ENCODE assay signal across 29 cellular contexts in the genomic region with DNA sequence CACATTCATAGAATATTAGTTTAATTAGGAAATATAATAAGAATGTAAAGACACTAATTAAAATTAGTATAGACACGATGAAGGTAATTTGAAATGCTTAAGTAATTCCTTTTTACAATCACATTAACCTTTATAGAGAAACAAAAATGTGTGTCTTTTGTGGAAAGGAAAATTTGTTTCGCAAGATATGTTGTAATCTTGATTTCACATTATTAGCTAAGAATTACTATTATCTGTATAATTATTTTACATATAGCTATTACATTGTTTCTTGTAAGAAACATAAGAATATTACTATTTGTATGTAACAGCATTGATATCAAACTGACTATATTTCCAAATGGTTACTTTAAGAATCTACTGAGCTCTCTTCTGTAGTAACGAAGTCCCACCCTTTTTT.
"Had no signal": no experiment of that assay in that cellular context is flagged by ENCODE, and none has a peak within 500 bp of the region (broad histone marks: within the 10 kb centered on the region; RNA-seq: fewer than 3 reads in every experiment).

No MANE protein-coding gene starts in this region.

- H3K27me3 Mint-ChIP-seq: activated CD4-positive, alpha-beta memory T cell treated with anti-CD3 and anti-CD28 coated beads for 36 hours; activated T-helper 17 cell treated with anti-CD3 and anti-CD28 coated beads, Interleukin-2, amount 50 U/mL, for 72 hours; naive thymus-derived CD4-positive, alpha-beta T cell; progenitor cell of endocrine pancreas; stimulated activated memory B cell treated with anti-CD40 and anti-IgM and Interleukin-4, amounts not matched to agents 10 μg/mL and 1 μg/mL and 100 μg/mL, for 72 hours; stimulated activated naive CD8-positive, alpha-beta T cell treated with anti-CD3 and anti-CD28 coated beads, Interleukin-15, amount 100 ng/mL, for 72 hours; type B pancreatic cell had no signal

- H3K36me3 ChIP-seq: colonic mucosa, uterus had no signal

- ATAC-seq: body of pancreas; heart left ventricle; naive thymus-derived CD4-positive, alpha-beta T cell; sciatic nerve; stimulated activated memory B cell treated with anti-CD40 and anti-IgM and Interleukin-4, amounts not matched to agents 10 μg/mL and 1 μg/mL and 100 μg/mL, for 72 hours; stimulated activated naive CD8-positive, alpha-beta T cell treated with anti-CD3 and anti-CD28 coated beads, Interleukin-15, amount 100 ng/mL, for 72 hours had no signal

- H3K36me3 Mint-ChIP-seq: mesothelial cell of epicardium, type B pancreatic cell had no signal

- H3K9me3 Mint-ChIP-seq: activated CD4-positive, alpha-beta memory T cell treated with anti-CD3 and anti-CD28 coated beads for 36 hours; activated T-cell treated with anti-CD3 and anti-CD28 coated beads, Interleukin-2, amount 50 U/mL, for 4 hours; activated T-helper 17 cell treated with anti-CD3 and anti-CD28 coated beads, Interleukin-2, amount 50 U/mL, for 72 hours; immature natural killer cell; mesothelial cell of epicardium; naive thymus-derived CD4-positive, alpha-beta T cell; stimulated activated memory B cell treated with anti-CD40 and anti-IgM and Interleukin-4, amounts not matched to agents 10 μg/mL and 1 μg/mL and 100 μg/mL, for 72 hours; stimulated activated naive CD8-positive, alpha-beta T cell treated with anti-CD3 and anti-CD28 coated beads, Interleukin-15, amount 100 ng/mL, for 72 hours; type B pancreatic cell had no signal

- DNase-seq: activated CD4-positive, alpha-beta memory T cell treated with anti-CD3 and anti-CD28 coated beads for 36 hours; activated CD4-positive, alpha-beta T cell treated with anti-CD3 and anti-CD28 coated beads for 4 hours; activated gamma-delta T cell treated with Interleukin-2 at 50 U/mL for 16 hours; activated naive CD4-positive, alpha-beta T cell treated with anti-CD3 and anti-CD28 coated beads, Interleukin-2, amount 50 U/mL, for 16 hours; activated T-cell treated with anti-CD3 and anti-CD28 coated beads, Interleukin-2, amount 50 U/mL, for 4 hours; aorta; body of pancreas; cerebellar nuclear complex; colonic mucosa; dorsolateral prefrontal cortex; effector memory CD4-positive, alpha-beta T cell; erythroblast; heart left ventricle; hypothalamus; immature natural killer cell; naive thymus-derived CD4-positive, alpha-beta T cell; stimulated activated CD4-positive, alpha-beta T cell treated with anti-CD3 and anti-CD28 coated beads, Interleukin-4, amount 100 ng/mL, for 4 hours; stimulated activated CD8-positive, alpha-beta memory T cell treated with anti-CD3 and anti-CD28 coated beads, Interleukin-4, amount 100 ng/mL, for 48 hours; stimulated activated naive CD8-positive, alpha-beta T cell treated with anti-CD3 and anti-CD28 coated beads, Interleukin-15, amount 100 ng/mL, for 72 hours; substantia nigra; uterus had no signal

- H3K4me1 ChIP-seq: body of pancreas, colonic mucosa, heart left ventricle, uterus had no signal

- H3K4me3 ChIP-seq: body of pancreas, colonic mucosa, dorsolateral prefrontal cortex, heart left ventricle, skin epidermis, uterus had no signal

- H3K9me3 ChIP-seq: body of pancreas, colonic mucosa, heart left ventricle, uterus had no signal

- H3K27ac Mint-ChIP-seq: mesothelial cell of epicardium, progenitor cell of endocrine pancreas, type B pancreatic cell had no signal

- H3K27me3 ChIP-seq: body of pancreas, colonic mucosa, dorsolateral prefrontal cortex, heart left ventricle, uterus had no signal

- H3K4me3 Mint-ChIP-seq: activated CD4-positive, alpha-beta memory T cell treated with anti-CD3 and anti-CD28 coated beads for 36 hours; activated T-cell treated with anti-CD3 and anti-CD28 coated beads, Interleukin-2, amount 50 U/mL, for 4 hours; activated T-helper 17 cell treated with anti-CD3 and anti-CD28 coated beads, Interleukin-2, amount 50 U/mL, for 72 hours; immature natural killer cell; mesothelial cell of epicardium; stimulated activated memory B cell treated with anti-CD40 and anti-IgM and Interleukin-4, amounts not matched to agents 10 μg/mL and 1 μg/mL and 100 μg/mL, for 72 hours; stimulated activated naive CD8-positive, alpha-beta T cell treated with anti-CD3 and anti-CD28 coated beads, Interleukin-15, amount 100 ng/mL, for 72 hours; type B pancreatic cell had no signal

- H3K27ac ChIP-seq: body of pancreas, colonic mucosa, dorsolateral prefrontal cortex, heart left ventricle, skin epidermis, uterus, VCaP had no signal
